In the genomic region with DNA sequence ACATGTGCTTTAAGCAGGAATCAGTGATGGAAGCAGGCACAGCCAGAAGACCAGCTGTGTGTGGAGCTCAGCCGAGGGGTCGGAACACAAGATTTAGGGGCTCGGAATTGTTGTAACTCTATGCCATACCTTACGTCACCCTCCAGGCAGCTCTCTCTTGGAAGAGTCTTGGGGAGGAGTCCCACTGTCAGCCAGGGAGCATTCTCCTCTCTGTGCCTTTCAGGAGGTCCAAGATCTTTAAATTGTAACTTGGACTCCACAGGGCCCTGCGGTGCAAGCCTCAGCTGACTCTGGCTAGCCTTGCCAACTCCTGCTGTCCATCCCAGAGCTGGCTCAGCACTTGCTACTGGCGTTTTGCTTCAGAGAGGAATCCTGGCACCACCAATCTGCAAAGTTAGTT, we compare ENCODE assay signal across 2 cellular contexts.
TF ChIP-seq lines count a peak whose summit lies in the region.

No MANE protein-coding gene starts in this region.

TF ChIP-seq in GM23338, 12 proteins besides CTCF, POLR2A, EP300 and RAD21:
- TF ChIP-seq, protein P1, sequence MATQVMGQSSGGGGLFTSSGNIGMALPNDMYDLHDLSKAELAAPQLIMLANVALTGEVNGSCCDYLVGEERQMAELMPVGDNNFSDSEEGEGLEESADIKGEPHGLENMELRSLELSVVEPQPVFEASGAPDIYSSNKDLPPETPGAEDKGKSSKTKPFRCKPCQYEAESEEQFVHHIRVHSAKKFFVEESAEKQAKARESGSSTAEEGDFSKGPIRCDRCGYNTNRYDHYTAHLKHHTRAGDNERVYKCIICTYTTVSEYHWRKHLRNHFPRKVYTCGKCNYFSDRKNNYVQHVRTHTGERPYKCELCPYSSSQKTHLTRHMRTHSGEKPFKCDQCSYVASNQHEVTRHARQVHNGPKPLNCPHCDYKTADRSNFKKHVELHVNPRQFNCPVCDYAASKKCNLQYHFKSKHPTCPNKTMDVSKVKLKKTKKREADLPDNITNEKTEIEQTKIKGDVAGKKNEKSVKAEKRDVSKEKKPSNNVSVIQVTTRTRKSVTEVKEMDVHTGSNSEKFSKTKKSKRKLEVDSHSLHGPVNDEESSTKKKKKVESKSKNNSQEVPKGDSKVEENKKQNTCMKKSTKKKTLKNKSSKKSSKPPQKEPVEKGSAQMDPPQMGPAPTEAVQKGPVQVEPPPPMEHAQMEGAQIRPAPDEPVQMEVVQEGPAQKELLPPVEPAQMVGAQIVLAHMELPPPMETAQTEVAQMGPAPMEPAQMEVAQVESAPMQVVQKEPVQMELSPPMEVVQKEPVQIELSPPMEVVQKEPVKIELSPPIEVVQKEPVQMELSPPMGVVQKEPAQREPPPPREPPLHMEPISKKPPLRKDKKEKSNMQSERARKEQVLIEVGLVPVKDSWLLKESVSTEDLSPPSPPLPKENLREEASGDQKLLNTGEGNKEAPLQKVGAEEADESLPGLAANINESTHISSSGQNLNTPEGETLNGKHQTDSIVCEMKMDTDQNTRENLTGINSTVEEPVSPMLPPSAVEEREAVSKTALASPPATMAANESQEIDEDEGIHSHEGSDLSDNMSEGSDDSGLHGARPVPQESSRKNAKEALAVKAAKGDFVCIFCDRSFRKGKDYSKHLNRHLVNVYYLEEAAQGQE (IDR thresholded peaks at IDR 0.05; ENCODE audit: unreplicated experiment), result no peak
- no peak for TF ChIP-seq ZNF331 (CRISPR knock-in tag; IDR thresholded peaks at IDR 0.05; ENCODE audit: low read depth)
- no peak for TF ChIP-seq POLR2AphosphoS5 (IDR thresholded peaks at IDR 0.05; ENCODE audit: low read depth)
- TF ChIP-seq, protein P2, sequence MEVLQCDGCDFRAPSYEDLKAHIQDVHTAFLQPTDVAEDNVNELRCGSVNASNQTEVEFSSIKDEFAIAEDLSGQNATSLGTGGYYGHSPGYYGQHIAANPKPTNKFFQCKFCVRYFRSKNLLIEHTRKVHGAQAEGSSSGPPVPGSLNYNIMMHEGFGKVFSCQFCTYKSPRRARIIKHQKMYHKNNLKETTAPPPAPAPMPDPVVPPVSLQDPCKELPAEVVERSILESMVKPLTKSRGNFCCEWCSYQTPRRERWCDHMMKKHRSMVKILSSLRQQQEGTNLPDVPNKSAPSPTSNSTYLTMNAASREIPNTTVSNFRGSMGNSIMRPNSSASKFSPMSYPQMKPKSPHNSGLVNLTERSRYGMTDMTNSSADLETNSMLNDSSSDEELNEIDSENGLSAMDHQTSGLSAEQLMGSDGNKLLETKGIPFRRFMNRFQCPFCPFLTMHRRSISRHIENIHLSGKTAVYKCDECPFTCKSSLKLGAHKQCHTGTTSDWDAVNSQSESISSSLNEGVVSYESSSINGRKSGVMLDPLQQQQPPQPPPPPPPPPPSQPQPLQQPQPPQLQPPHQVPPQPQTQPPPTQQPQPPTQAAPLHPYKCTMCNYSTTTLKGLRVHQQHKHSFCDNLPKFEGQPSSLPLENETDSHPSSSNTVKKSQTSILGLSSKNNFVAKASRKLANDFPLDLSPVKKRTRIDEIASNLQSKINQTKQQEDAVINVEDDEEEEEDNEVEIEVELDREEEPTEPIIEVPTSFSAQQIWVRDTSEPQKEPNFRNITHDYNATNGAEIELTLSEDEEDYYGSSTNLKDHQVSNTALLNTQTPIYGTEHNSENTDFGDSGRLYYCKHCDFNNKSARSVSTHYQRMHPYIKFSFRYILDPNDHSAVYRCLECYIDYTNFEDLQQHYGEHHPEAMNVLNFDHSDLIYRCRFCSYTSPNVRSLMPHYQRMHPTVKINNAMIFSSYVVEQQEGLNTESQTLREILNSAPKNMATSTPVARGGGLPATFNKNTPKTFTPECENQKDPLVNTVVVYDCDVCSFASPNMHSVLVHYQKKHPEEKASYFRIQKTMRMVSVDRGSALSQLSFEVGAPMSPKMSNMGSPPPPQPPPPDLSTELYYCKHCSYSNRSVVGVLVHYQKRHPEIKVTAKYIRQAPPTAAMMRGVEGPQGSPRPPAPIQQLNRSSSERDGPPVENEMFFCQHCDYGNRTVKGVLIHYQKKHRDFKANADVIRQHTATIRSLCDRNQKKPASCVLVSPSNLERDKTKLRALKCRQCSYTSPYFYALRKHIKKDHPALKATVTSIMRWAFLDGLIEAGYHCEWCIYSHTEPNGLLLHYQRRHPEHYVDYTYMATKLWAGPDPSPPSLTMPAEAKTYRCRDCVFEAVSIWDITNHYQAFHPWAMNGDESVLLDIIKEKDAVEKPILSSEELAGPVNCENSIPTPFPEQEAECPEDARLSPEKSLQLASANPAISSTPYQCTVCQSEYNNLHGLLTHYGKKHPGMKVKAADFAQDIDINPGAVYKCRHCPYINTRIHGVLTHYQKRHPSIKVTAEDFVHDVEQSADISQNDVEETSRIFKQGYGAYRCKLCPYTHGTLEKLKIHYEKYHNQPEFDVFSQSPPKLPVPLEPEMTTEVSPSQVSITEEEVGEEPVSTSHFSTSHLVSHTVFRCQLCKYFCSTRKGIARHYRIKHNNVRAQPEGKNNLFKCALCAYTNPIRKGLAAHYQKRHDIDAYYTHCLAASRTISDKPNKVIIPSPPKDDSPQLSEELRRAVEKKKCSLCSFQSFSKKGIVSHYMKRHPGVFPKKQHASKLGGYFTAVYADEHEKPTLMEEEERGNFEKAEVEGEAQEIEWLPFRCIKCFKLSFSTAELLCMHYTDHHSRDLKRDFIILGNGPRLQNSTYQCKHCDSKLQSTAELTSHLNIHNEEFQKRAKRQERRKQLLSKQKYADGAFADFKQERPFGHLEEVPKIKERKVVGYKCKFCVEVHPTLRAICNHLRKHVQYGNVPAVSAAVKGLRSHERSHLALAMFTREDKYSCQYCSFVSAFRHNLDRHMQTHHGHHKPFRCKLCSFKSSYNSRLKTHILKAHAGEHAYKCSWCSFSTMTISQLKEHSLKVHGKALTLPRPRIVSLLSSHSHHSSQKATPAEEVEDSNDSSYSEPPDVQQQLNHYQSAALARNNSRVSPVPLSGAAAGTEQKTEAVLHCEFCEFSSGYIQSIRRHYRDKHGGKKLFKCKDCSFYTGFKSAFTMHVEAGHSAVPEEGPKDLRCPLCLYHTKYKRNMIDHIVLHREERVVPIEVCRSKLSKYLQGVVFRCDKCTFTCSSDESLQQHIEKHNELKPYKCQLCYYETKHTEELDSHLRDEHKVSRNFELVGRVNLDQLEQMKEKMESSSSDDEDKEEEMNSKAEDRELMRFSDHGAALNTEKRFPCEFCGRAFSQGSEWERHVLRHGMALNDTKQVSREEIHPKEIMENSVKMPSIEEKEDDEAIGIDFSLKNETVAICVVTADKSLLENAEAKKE (CRISPR knock-in tag; IDR thresholded peaks at IDR 0.05), result no peak
- no peak for TF ChIP-seq EZH2phosphoT487 (IDR thresholded peaks at IDR 0.05; ENCODE audit: unreplicated experiment)

TF ChIP-seq in WTC11, 78 proteins besides CTCF, POLR2A, EP300 and RAD21 (continued from another document):
- no peak for TF ChIP-seq ATF3 (CRISPR knock-in tag; conservative IDR thresholded peaks at IDR 0.05)
- TF ChIP-seq, protein P3, sequence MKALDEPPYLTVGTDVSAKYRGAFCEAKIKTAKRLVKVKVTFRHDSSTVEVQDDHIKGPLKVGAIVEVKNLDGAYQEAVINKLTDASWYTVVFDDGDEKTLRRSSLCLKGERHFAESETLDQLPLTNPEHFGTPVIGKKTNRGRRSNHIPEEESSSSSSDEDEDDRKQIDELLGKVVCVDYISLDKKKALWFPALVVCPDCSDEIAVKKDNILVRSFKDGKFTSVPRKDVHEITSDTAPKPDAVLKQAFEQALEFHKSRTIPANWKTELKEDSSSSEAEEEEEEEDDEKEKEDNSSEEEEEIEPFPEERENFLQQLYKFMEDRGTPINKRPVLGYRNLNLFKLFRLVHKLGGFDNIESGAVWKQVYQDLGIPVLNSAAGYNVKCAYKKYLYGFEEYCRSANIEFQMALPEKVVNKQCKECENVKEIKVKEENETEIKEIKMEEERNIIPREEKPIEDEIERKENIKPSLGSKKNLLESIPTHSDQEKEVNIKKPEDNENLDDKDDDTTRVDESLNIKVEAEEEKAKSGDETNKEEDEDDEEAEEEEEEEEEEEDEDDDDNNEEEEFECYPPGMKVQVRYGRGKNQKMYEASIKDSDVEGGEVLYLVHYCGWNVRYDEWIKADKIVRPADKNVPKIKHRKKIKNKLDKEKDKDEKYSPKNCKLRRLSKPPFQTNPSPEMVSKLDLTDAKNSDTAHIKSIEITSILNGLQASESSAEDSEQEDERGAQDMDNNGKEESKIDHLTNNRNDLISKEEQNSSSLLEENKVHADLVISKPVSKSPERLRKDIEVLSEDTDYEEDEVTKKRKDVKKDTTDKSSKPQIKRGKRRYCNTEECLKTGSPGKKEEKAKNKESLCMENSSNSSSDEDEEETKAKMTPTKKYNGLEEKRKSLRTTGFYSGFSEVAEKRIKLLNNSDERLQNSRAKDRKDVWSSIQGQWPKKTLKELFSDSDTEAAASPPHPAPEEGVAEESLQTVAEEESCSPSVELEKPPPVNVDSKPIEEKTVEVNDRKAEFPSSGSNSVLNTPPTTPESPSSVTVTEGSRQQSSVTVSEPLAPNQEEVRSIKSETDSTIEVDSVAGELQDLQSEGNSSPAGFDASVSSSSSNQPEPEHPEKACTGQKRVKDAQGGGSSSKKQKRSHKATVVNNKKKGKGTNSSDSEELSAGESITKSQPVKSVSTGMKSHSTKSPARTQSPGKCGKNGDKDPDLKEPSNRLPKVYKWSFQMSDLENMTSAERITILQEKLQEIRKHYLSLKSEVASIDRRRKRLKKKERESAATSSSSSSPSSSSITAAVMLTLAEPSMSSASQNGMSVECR (CRISPR knock-in tag; IDR thresholded peaks at IDR 0.05; ENCODE audit: borderline replicate concordance), result no peak
- no peak for TF ChIP-seq ELF4 (CRISPR knock-in tag; IDR thresholded peaks at IDR 0.05; ENCODE audit: low read depth)
- no peak for TF ChIP-seq CREB1 (CRISPR knock-in tag; IDR thresholded peaks at IDR 0.05)
- TF ChIP-seq ZNF219 (CRISPR knock-in tag; IDR thresholded peaks at IDR 0.05; ENCODE audit: borderline replicate concordance), result no peak
- TF ChIP-seq ESRRA (CRISPR knock-in tag; IDR thresholded peaks at IDR 0.05; ENCODE audit: borderline replicate concordance), result no peak
